8 cellular contexts compared by ENCODE assay signal in the genomic region with DNA sequence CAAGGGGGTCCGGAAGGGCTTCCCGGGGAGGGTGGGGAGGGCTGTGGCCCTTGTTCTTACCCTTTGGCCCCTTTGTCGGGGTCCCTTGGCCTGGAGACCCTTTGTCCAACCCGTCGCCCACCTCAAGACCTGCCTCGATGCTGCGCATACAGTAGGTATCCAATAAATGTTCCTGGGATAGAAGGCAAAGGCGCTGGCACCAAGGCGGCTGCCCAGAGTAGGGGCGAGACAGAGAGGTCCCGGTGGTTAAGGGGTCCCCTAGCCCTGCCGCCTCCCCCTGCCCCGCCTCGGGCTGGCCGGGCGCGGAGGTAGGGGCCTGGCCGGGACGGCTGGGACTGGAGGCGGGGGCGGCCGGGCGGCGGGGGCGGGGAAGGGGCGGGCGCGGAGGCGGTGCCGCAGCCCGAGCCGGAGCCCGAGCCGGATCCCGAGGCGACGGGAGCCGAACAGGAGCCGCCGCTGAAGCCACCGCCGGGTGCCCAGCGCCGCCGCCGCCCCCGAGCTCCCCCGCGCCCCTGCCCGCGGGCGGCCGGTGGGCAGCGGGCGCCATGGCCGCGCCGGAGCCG. TPM values are rescaled to one million over a fixed set of nuclear protein-coding genes. Genes with fewer than 3 reads are reported as not detected.
DNase-seq lines count a peak whose midpoint lies in the region; ATAC-seq and TF ChIP-seq lines count a peak whose summit lies in the region.

TSS of gene NHERF2 (plus strand) at position 442 of the 563 bp plus-strand sequence. CDS start at position 546, 104 bp downstream.

- no peak for ATAC-seq in lung (ENCODE audit: insufficient read depth, low FRiP score)
- ATAC-seq in HG03045 (IDR thresholded peaks at IDR 0.05; ENCODE audit: unreplicated experiment), result no peak

- TF ChIP-seq EP300 in transverse colon (IDR thresholded peaks at IDR 0.05; ENCODE audit: low read depth), result no peak

- no peak for TF ChIP-seq POLR2A in transverse colon (IDR thresholded peaks at IDR 0.05)

- DNase-seq in DMS53 (lab: John Stamatoyannopoulos, UW) (peak; percentile 66), DMS53 treated with DMSO at 0.1 percent for 48 hours (lab: John Stamatoyannopoulos, UW; ENCODE audit: unreplicated experiment) (no peak), RPMI8226 (peak; percentile 61), lung (ENCODE audit: low spot score) (no peak), transverse colon (peak; percentile 57), NCI-H774 (lab: John Stamatoyannopoulos, UW) (no peak)

- no peaks in the 10 kb centered on the region for H3K36me3 ChIP-seq in duodenal mucosa (ENCODE audit: control insufficient read depth in 1 of 2, insufficient read depth in 2 of 2, low read length in 2 of 2)
- H3K36me3 ChIP-seq in lung (ENCODE audit: control insufficient read depth in 2 of 2, insufficient read depth in 2 of 2, low read length in 2 of 2), result peaks cover 0 to 12% of the 10 kb centered on the region in 2 donors
- H3K36me3 ChIP-seq in transverse colon, result no peaks in the 10 kb centered on the region

- no peak within 1 kb of the TSS for H3K27ac ChIP-seq in duodenal mucosa (ENCODE audit: low read depth, low read length)
- peak within 1 kb of the TSS; percentile 80 to 82 for H3K27ac ChIP-seq in lung (ENCODE audit: low read depth in 1 of 2, low read length in 1 of 2)
- peak within 1 kb of the TSS; percentile 72 to 84 (median 82) for H3K27ac ChIP-seq in transverse colon

- H3K27me3 ChIP-seq in duodenal mucosa (ENCODE audit: control insufficient read depth in 1 of 2, insufficient read depth in 2 of 2, low read length in 2 of 2) (peaks cover 0 to 5% of the 10 kb centered on the region in 2 donors), lung (ENCODE audit: control insufficient read depth, insufficient read depth) (no peaks in the 10 kb centered on the region), transverse colon (peaks cover 4% of the 10 kb centered on the region)

- H3K9me3 ChIP-seq in duodenal mucosa (ENCODE audit: control insufficient read depth in 1 of 2, low read length in 2 of 2), result no peaks in the 10 kb centered on the region
- H3K9me3 ChIP-seq in lung (ENCODE audit: control insufficient read depth in 2 of 2, insufficient read depth in 1 of 2, low read length in 1 of 2), result no peaks in the 10 kb centered on the region
- H3K9me3 ChIP-seq in transverse colon, result no peaks in the 10 kb centered on the region

- in situ Hi-C loops in transverse colon (cut with MboI; ENCODE audit: low pct_ligation_motif_present in 1 of 4, low pct_unique_long_range_greater_than_20kb in 1 of 4, low sequenced_read_pairs in 3 of 4), result loop anchor here in 2 of 4 donors (10.0 kb wide), 1 partner anchor 118 kb away; the partner anchor contains the start of gene RAB26 (in 2 of the 2)

- intact Hi-C loops in transverse colon (cut with DNase I; ENCODE audit: low total_unique reads), result loop anchor here (5.0 kb wide), 1 partner anchor 126 kb away; no protein-coding TSS in a partner anchor

- H3K4me3 ChIP-seq in duodenal mucosa (ENCODE audit: low read depth in 1 of 2, low read length in 2 of 2), result peak within 1 kb of the TSS; percentile 42 to 80
- peak within 1 kb of the TSS; percentile 54 for H3K4me3 ChIP-seq in lung
- peak within 1 kb of the TSS; percentile 57 to 79 (median 65) for H3K4me3 ChIP-seq in transverse colon

- TF ChIP-seq CTCF in lung (IDR thresholded peaks at IDR 0.05; ENCODE audit: control extremely low read depth, extremely low read depth), result no peak
- TF ChIP-seq CTCF in transverse colon (IDR thresholded peaks at IDR 0.05), result no peak

- peak within 1 kb of the TSS; percentile 33 to 51 for H3K9ac ChIP-seq in duodenal mucosa (ENCODE audit: low read depth in 1 of 2, low read length in 2 of 2)

- H3K4me1 ChIP-seq in duodenal mucosa (ENCODE audit: control insufficient read depth in 1 of 2, insufficient read depth in 2 of 2, low read length in 2 of 2) (peaks cover 10 to 34% of the 10 kb centered on the region in 2 donors), lung (ENCODE audit: control insufficient read depth in 2 of 2, insufficient read depth in 2 of 2, low read length in 2 of 2) (peaks cover 0 to 30% of the 10 kb centered on the region in 2 donors), transverse colon (peaks cover 9 to 39% (median 26%) of the 10 kb centered on the region in 4 donors)

- 6 to 31% methylated on average over 19 to 59 of the region's 59 CpGs for WGBS in lung, 2 donors
- WGBS in transverse colon (ENCODE audit: low coverage in 1 of 2), 2 donors, result 20% methylated on average over 17 of the region's 59 CpGs; no CpG with 5 or more reads in 1 of the 2 donors

RNA-seq across cellular contexts. Expression of gene NHERF2, which starts in this region (rescaled TPM):
- 100 to 1,000 TPM; 142 to 468 TPM for total RNA-seq in lung
- polyA plus RNA-seq in lung, result 100 to 1,000 TPM; 192 to 297 TPM
- 10 to 100 TPM in 3 of 4 donors, 1 to 10 TPM in 1; 3.7 to 61.9 (median 29.8) TPM for total RNA-seq in transverse colon

Comparison
In these comparisons a context has a peak if more than half of its experiments do, and no peak if none do; other contexts are left out.
1. DNase-seq: peak in DMS53 (single experiment), RPMI8226 (single experiment) and transverse colon (single experiment); none in DMS53 treated with DMSO at 0.1 percent for 48 hours (single experiment), lung (single experiment) and NCI-H774 (single experiment).
2. Peak in every context shown above with its lines, with median percentiles within 50 percentile points of each other: H3K4me3 ChIP-seq.